ENCODE assay signal across 8 cellular contexts in genomic region chr11:9015677-9016076, GRCh38. TPM values are rescaled to one million over a fixed set of nuclear protein-coding genes. Genes with fewer than 3 reads are reported as not detected.
DNase-seq lines count a peak whose midpoint lies in the region; ATAC-seq and TF ChIP-seq lines count a peak whose summit lies in the region.

No MANE protein-coding gene starts in this region.

- no peaks in the 10 kb centered on the region for H3K36me3 ChIP-seq in CD8-positive, alpha-beta T cell (ENCODE audit: insufficient read depth, low read length)
- no peaks in the 10 kb centered on the region for H3K36me3 ChIP-seq in ovary

- no peak overlapping the region for H3K27ac Mint-ChIP-seq in CD8-positive, alpha-beta T cell

- no peak for TF ChIP-seq POLR2A in ovary (IDR thresholded peaks at IDR 0.05)

- no peak overlapping the region for H3K27ac ChIP-seq in CD8-positive, alpha-beta T cell (ENCODE audit: low read depth, low read length)
- H3K27ac ChIP-seq in ovary = no peak overlapping the region

- no peak overlapping the region for H3K4me3 ChIP-seq in CD8-positive, alpha-beta T cell (ENCODE audit: low read depth, low read length)
- no peak overlapping the region for H3K4me3 ChIP-seq in ovary

- CTCF ChIA-PET in CD8-positive, alpha-beta T cell (lab: Charles Lee) = interaction anchor here (0.7 to 6.1 kb wide), 24 partner anchors 8 to 649 kb away, joined by 3 to 103 read pairs (median 4); partner anchors contain the start of gene NRIP3

- no peak overlapping the region for H3K4me3 Mint-ChIP-seq in CD8-positive, alpha-beta T cell

- TF ChIP-seq EP300 in ovary (IDR thresholded peaks at IDR 0.05) = no peak

- no peaks in the 10 kb centered on the region for H3K36me3 Mint-ChIP-seq in CD8-positive, alpha-beta T cell

- peak; percentile 73 for TF ChIP-seq CTCF in CD8-positive, alpha-beta T cell (IDR thresholded peaks at IDR 0.05)
- TF ChIP-seq CTCF in LNCAP (IDR thresholded peaks at IDR 0.05) (peak; percentile 77), ovary (IDR thresholded peaks at IDR 0.05) (peak; percentile 39 to 57 (median 56))

- H3K9me3 ChIP-seq in CD8-positive, alpha-beta T cell (ENCODE audit: low read length) = no peaks in the 10 kb centered on the region
- no peaks in the 10 kb centered on the region for H3K9me3 ChIP-seq in ovary

- peaks cover 2% of the 10 kb centered on the region for H3K27me3 Mint-ChIP-seq in CD8-positive, alpha-beta T cell (ENCODE audit: low read depth)

- DNase-seq in CD8-positive, alpha-beta T cell = peak; percentile 19 to 64 (median 50)
- DNase-seq in SIG-M5 (lab: John Stamatoyannopoulos, UW) = peak; percentile 11
- DNase-seq in activated effector memory CD4-positive, alpha-beta T cell treated with anti-CD3 and anti-CD28 coated beads, Interleukin-2, amount 50 U/mL, for 16 hours = peak; percentile 80
- peak; percentile 69 for DNase-seq in germinal center (ENCODE audit: low spot score)
- DNase-seq in ovary = peak; percentile 35 to 60 (median 51)
- DNase-seq in GOT3 (lab: John Stamatoyannopoulos, UW) = no peak

- 8 to 13% (median 13%) methylated on average over 4 of the region's 4 CpGs for WGBS in ovary, 3 donors

- H3K27me3 ChIP-seq in CD8-positive, alpha-beta T cell (ENCODE audit: insufficient read depth, low read length) = no peaks in the 10 kb centered on the region
- no peaks in the 10 kb centered on the region for H3K27me3 ChIP-seq in ovary

- POLR2A ChIA-PET in CD8-positive, alpha-beta T cell (lab: Charles Lee) = no interaction called here

- H3K9me3 Mint-ChIP-seq in CD8-positive, alpha-beta T cell = no peaks in the 10 kb centered on the region

- H3K4me1 Mint-ChIP-seq in CD8-positive, alpha-beta T cell (ENCODE audit: low read depth) = peaks cover 12% of the 10 kb centered on the region

- peak; percentile 71 for ATAC-seq in CD8-positive, alpha-beta T cell
- ATAC-seq in GM21360 (IDR thresholded peaks at IDR 0.05; ENCODE audit: unreplicated experiment) = peak; percentile 70

- intact Hi-C loops in CD8-positive, alpha-beta T cell (cut with DNase I, micrococcal nuclease) = loop anchor here (1.0 to 5.0 kb wide), 4 partner anchors 103 to 491 kb away; partner anchors contain the start of gene AKIP1 (in 1 of the 2)
- intact Hi-C loops in ovary (cut with DNase I) = loop anchor here in 2 of 4 donors (1.0 to 5.0 kb wide), 2 partner anchors 122 kb away; no protein-coding TSS in a partner anchor

- H3K4me1 ChIP-seq in CD8-positive, alpha-beta T cell (ENCODE audit: insufficient read depth, low read length) = peaks cover 5% of the 10 kb centered on the region
- no peaks in the 10 kb centered on the region for H3K4me1 ChIP-seq in ovary (ENCODE audit: insufficient read depth)

RNA-seq across cellular contexts. Expression of gene NRIP3, which starts 11.9 kb away (rescaled TPM):
- 10 to 100 TPM in 1 of 2 experiments, 1 to 10 TPM in 1; 8.8 to 10.1 TPM for total RNA-seq in CD8-positive, alpha-beta T cell
- total RNA-seq in ovary = 1 to 10 TPM in 3 of 7 donors, under 1 TPM in 4; 0.24 to 1.6 (median 0.99) TPM
- 10 to 100 TPM in 1 of 2 donors, under 1 TPM in 1; 0.24 to 16.9 TPM for polyA plus RNA-seq in ovary

RNA-seq across cellular contexts. Expression of gene TMEM9B, which starts 51.4 kb away (rescaled TPM):
- total RNA-seq in CD8-positive, alpha-beta T cell = 10 to 100 TPM; 27.5 to 28.5 TPM
- 10 to 100 TPM; 20.3 to 38.8 (median 29.2) TPM for total RNA-seq in ovary
- 10 to 100 TPM; 25.8 to 50.8 TPM for polyA plus RNA-seq in ovary
